In the genomic region with DNA sequence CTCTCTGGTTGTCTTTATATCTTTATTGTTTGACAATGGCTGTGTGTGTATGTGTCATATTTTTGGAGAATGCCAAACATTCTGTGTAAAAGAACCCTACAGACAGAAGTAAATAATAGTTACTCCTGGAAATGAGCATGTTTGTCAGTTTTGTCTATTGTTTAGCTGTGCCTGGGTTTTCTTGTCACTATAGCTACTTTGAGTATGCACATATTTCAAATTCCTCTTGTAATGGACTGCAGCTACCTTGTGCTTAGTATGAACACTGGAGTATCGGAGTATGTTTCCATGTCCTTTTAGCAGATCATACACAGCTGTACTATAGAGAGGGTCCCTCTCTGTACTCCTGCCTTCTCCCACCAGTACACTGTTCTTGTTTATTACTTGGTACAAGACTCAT, we compare ENCODE assay signal across 19 cellular contexts. TPM values are rescaled to one million over a fixed set of nuclear protein-coding genes. Genes with fewer than 3 reads are reported as not detected.
DNase-seq lines count a peak whose midpoint lies in the region; FAIRE-seq and TF ChIP-seq lines count a peak whose summit lies in the region.
"Had no signal": no experiment of that assay in that cellular context is flagged by ENCODE, and none has a peak within 500 bp of the region (broad histone marks: within the 10 kb centered on the region; RNA-seq: fewer than 3 reads in every experiment).

No MANE protein-coding gene starts in this region.

- no peak overlapping the region for H2BK12ac ChIP-seq in trophoblast cell (ENCODE audit: low read length)

- no peak overlapping the region for H4K12ac ChIP-seq in trophoblast cell (ENCODE audit: low read depth, low read length)

- H3K4me3 ChIP-seq in trophoblast cell (ENCODE audit: low read depth, low read length), result no peak overlapping the region
- no peak overlapping the region for H3K4me3 ChIP-seq in BE2C (ENCODE audit: low read depth, low read length)
- H3K4me3 ChIP-seq in Caco-2 (ENCODE audit: low read depth, low read length), result no peak overlapping the region
- H3K4me3 ChIP-seq: gastrocnemius medialis, GM12878, mucosa of descending colon, spleen had no signal

- no peak overlapping the region for H4K91ac ChIP-seq in trophoblast cell (ENCODE audit: low read depth, low read length)

- no CpG with 5 or more reads among the region's 1 CpG for whole genome bisulfite sequencing in trophoblast cell (ENCODE audit: extremely low coverage, insufficient coverage, insufficient read length)

- H3K4me3 Mint-ChIP-seq in Caco-2 (ENCODE audit: unreplicated experiment), result no peak overlapping the region
- H3K4me3 Mint-ChIP-seq: CD4-positive, CD25-positive, alpha-beta regulatory T cell; stimulated activated naive CD8-positive, alpha-beta T cell treated with anti-CD3 and anti-CD28 coated beads, Interleukin-15, amount 100 ng/mL, for 72 hours had no signal

- H3K27me3 Mint-ChIP-seq in Caco-2 (ENCODE audit: insufficient read depth, unreplicated experiment), result no peaks in the 10 kb centered on the region
- H3K27me3 Mint-ChIP-seq: stimulated activated naive CD8-positive, alpha-beta T cell treated with anti-CD3 and anti-CD28 coated beads, Interleukin-15, amount 100 ng/mL, for 72 hours had no signal

- H3K36me3 ChIP-seq in trophoblast cell (ENCODE audit: control insufficient read depth in 1 of 2, insufficient read depth in 2 of 2, low read length in 2 of 2) (no peaks in the 10 kb centered on the region), BE2C (no peaks in the 10 kb centered on the region), Caco-2 (ENCODE audit: control insufficient read depth, insufficient read depth, low read length) (no peaks in the 10 kb centered on the region)
- H3K36me3 ChIP-seq: gastrocnemius medialis, spleen had no signal

- H2BK120ac ChIP-seq in trophoblast cell (ENCODE audit: insufficient read depth, low read length, poor library complexity), result no peak overlapping the region

- no peaks in the 10 kb centered on the region for H3K9me3 Mint-ChIP-seq in Caco-2 (ENCODE audit: unreplicated experiment)
- H3K9me3 Mint-ChIP-seq: stimulated activated naive CD8-positive, alpha-beta T cell treated with anti-CD3 and anti-CD28 coated beads, Interleukin-15, amount 100 ng/mL, for 72 hours had no signal

- H3K4ac ChIP-seq in trophoblast cell (ENCODE audit: low read depth, low read length), result no peak overlapping the region

- BruUV-seq in Caco-2 (replicated peaks; lab: Mats Ljungman, UMichigan), result no TSS peak

- H3K14ac ChIP-seq in trophoblast cell (ENCODE audit: low read length), result no peak overlapping the region

- no peak overlapping the region for H2BK5ac ChIP-seq in trophoblast cell (ENCODE audit: low read depth, low read length, poor library complexity)

- CTCF ChIA-PET in Caco-2 (lab: Charles Lee), result interaction anchor here (0.6 kb wide), 1 partner anchor 513 kb away, joined by 6 read pairs; no protein-coding TSS in a partner anchor

- no peaks in the 10 kb centered on the region for H3K4me1 ChIP-seq in trophoblast cell (ENCODE audit: control insufficient read depth in 1 of 2, insufficient read depth in 2 of 2, low read length in 2 of 2)
- H3K4me1 ChIP-seq in BE2C, result no peaks in the 10 kb centered on the region
- H3K4me1 ChIP-seq in Caco-2, result no peaks in the 10 kb centered on the region
- H3K4me1 ChIP-seq: gastrocnemius medialis, spleen had no signal

- no peak overlapping the region for H2AK5ac ChIP-seq in trophoblast cell (ENCODE audit: low read length)

- DNase-seq in GM04503 (ENCODE audit: low read depth), result peak; percentile 51
- DNase-seq in RPMI7951 (ENCODE audit: low read depth), result peak; percentile 54
- peak; percentile 50 for DNase-seq in fibroblast of gingiva (ENCODE audit: low read depth)
- DNase-seq in trophoblast cell, result peak in 1 of 2 donors; percentile 68
- DNase-seq in activated CD4-positive, alpha-beta T cell treated with anti-CD3 and anti-CD28 coated beads, Interleukin-2, amount 50 U/mL, for 4 hours, result no peak
- no peak for DNase-seq in BE2C
- DNase-seq in frontal cortex (ENCODE audit: low spot score in 2 of 2), result no peak
- no peak for DNase-seq in Caco-2
- DNase-seq: activated CD8-positive, alpha-beta memory T cell treated with anti-CD3 and anti-CD28 coated beads for 24 hours; anterior cingulate cortex; CD4-positive, CD25-positive, alpha-beta regulatory T cell; gastrocnemius medialis; mucosa of descending colon; NK-92 treated with Interleukin-12 subunit alpha and Interleukin-12 subunit beta, amount 100 ng/mL, for 24 hours; spleen; stimulated activated naive CD8-positive, alpha-beta T cell treated with anti-CD3 and anti-CD28 coated beads, Interleukin-15, amount 100 ng/mL, for 72 hours had no signal

- no peak overlapping the region for H3K18ac ChIP-seq in trophoblast cell (ENCODE audit: low read length)

- intact Hi-C loops in Caco-2 (cut with micrococcal nuclease; ENCODE audit: unreplicated experiment), result no loop called here

- peaks cover 2% of the 10 kb centered on the region for H3K79me1 ChIP-seq in trophoblast cell (ENCODE audit: low read length)

- H4K8ac ChIP-seq in trophoblast cell (ENCODE audit: low read depth, low read length), result no peak overlapping the region

- H3K27ac Mint-ChIP-seq in Caco-2 (ENCODE audit: unreplicated experiment), result no peak overlapping the region
- H3K27ac Mint-ChIP-seq: activated T-helper 2 cell treated with anti-CD3 and anti-CD28 coated beads, Interferon-gamma antibody, Interleukin-2, Interleukin-4, amounts not matched to agents 10 μg/mL and 5 μg/mL and 100 μg/mL, durations not matched to agents 14 hours and 24 hours and 36 hours; CD4-positive, CD25-positive, alpha-beta regulatory T cell; stimulated activated naive CD8-positive, alpha-beta T cell treated with anti-CD3 and anti-CD28 coated beads, Interleukin-15, amount 100 ng/mL, for 72 hours had no signal

- H2AFZ ChIP-seq in trophoblast cell (ENCODE audit: insufficient read depth, low read length, poor library complexity), result no peak overlapping the region

- POLR2A ChIA-PET in Caco-2 (lab: Charles Lee), result no interaction called here

- no peak for TF ChIP-seq CTCF in BE2C (IDR thresholded peaks at IDR 0.05; ENCODE audit: low read depth, low read length)
- no peak for TF ChIP-seq CTCF in Caco-2 (IDR thresholded peaks at IDR 0.05; ENCODE audit: insufficient read depth in 1 of 2, low read depth in 1 of 2, low read length in 1 of 2, severe bottlenecking in 1 of 2, unreplicated experiment in 1 of 2)

- H3K23ac ChIP-seq in trophoblast cell (ENCODE audit: low read length), result no peak overlapping the region

- H3K27me3 ChIP-seq in trophoblast cell (ENCODE audit: insufficient read depth, low read length), result no peaks in the 10 kb centered on the region
- H3K27me3 ChIP-seq in BE2C, result no peaks in the 10 kb centered on the region
- no peaks in the 10 kb centered on the region for H3K27me3 ChIP-seq in Caco-2 (replicated peaks; ENCODE audit: control insufficient read depth, insufficient read depth, low read length)
- H3K27me3 ChIP-seq: gastrocnemius medialis, spleen had no signal

- peak overlapping the region; percentile 33 for H3K4me2 ChIP-seq in trophoblast cell (ENCODE audit: low read length)

- peak overlapping the region; percentile 74 for H3K27ac ChIP-seq in trophoblast cell (ENCODE audit: low read depth, low read length)
- H3K27ac ChIP-seq: gastrocnemius medialis, spleen had no signal

- H3K4me1 Mint-ChIP-seq in Caco-2 (ENCODE audit: low read depth, unreplicated experiment), result no peaks in the 10 kb centered on the region
- H3K4me1 Mint-ChIP-seq: CD4-positive, CD25-positive, alpha-beta regulatory T cell; stimulated activated naive CD8-positive, alpha-beta T cell treated with anti-CD3 and anti-CD28 coated beads, Interleukin-15, amount 100 ng/mL, for 72 hours had no signal

- FAIRE-seq in frontal cortex (lab: Jason Lieb, UNC), result no peak
- FAIRE-seq: GM12878, H1 had no signal

- H3K9me3 ChIP-seq in trophoblast cell (ENCODE audit: insufficient read depth, low read depth, low read length) (no peaks in the 10 kb centered on the region), BE2C (no peaks in the 10 kb centered on the region), Caco-2 (no peaks in the 10 kb centered on the region)
- H3K9me3 ChIP-seq: gastrocnemius medialis, mucosa of descending colon, spleen had no signal

- no peak overlapping the region for H3K9ac ChIP-seq in trophoblast cell (ENCODE audit: low read length)

- no peaks in the 10 kb centered on the region for H3K79me2 ChIP-seq in trophoblast cell (ENCODE audit: control insufficient read depth, insufficient read depth, low read length, poor library complexity)

- H3K36me3 Mint-ChIP-seq in Caco-2 (ENCODE audit: insufficient read depth, unreplicated experiment), result no peaks in the 10 kb centered on the region
- H3K36me3 Mint-ChIP-seq: CD4-positive, CD25-positive, alpha-beta regulatory T cell had no signal

RNA-seq across cellular contexts. Expression of gene DOCK10, which starts 58.0 kb away (rescaled TPM):
- 42.8 and 45.6 TPM in 2 replicates for total RNA-seq in RPMI7951 (2014; rRNA removed; shearing (Covaris generic))
- polyA plus RNA-seq in trophoblast cell (2013), result 0.04 and 0.08 TPM in 2 replicates
- polyA plus RNA-seq in BE2C (2012; ENCODE audit: insufficient read depth, insufficient read length, low read depth), result 0.52 TPM
- total RNA-seq in frontal cortex (10.2 TPM), Caco-2 (2022) (not detected in 2 replicates)

Comparison
In these comparisons a context has a peak if more than half of its experiments do, and no peak if none do; other contexts are left out.
1. DNase-seq: peak in GM04503 (single experiment), RPMI7951 (single experiment) and fibroblast of gingiva (single experiment); none in activated CD4-positive, alpha-beta T cell treated with anti-CD3 and anti-CD28 coated beads, Interleukin-2, amount 50 U/mL, for 4 hours (0 of 2), BE2C (single experiment), frontal cortex (0 of 2) and Caco-2 (0 of 2).
2. RNA of gene DOCK10, which starts 58.0 kb away (total RNA-seq): 42.8 to 45.6 TPM in RPMI7951 and 10.2 TPM in frontal cortex (single experiment); not detected in Caco-2; every median in the first group is over 10 times any median in the second.